Comparison of ENCODE assay signal across 22 cellular contexts in the genomic region with DNA sequence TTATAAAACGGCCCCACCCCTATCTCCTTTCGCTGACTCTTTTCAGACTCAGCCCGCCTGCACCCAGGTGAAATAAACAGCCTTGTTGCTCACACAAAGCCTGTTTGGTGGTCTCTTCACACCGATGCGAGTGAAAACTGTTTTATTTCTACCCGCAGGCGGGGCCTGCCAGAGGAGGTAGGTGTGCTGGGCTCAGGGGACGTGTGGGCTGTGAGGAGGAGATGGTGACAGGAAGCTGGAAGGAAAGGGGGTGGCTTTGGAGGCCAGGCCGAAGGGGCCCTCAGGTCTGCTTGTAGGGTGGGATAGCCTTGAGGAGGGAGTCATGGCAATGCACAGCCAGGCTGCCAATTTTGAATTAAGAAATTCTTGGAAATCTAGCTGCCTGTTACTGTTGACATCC. TPM values are rescaled to one million over a fixed set of nuclear protein-coding genes. Genes with fewer than 3 reads are reported as not detected.
DNase-seq lines count a peak whose midpoint lies in the region; ATAC-seq and TF ChIP-seq lines count a peak whose summit lies in the region.
"Had no signal": no experiment of that assay in that cellular context is flagged by ENCODE, and none has a peak within 500 bp of the region (broad histone marks: within the 10 kb centered on the region; RNA-seq: fewer than 3 reads in every experiment).

No MANE protein-coding gene starts in this region.

- H3K23ac ChIP-seq in neuronal stem cell (ENCODE audit: low read depth, low read length, poor library complexity) = no peak overlapping the region

- H3K4me3 Mint-ChIP-seq in endodermal cell = peak overlapping the region; percentile 31
- no peak overlapping the region for H3K4me3 Mint-ChIP-seq in activated CD4-positive, alpha-beta T cell treated with anti-CD3 and anti-CD28 coated beads, Interleukin-2, amount 10 ng/mL, durations not matched to agents 24 days and 14 days
- H3K4me3 Mint-ChIP-seq: B cell; CD4-positive, alpha-beta T cell had no signal

- 50% methylated on average over 9 of the region's 9 CpGs; no CpG with 5 or more reads in 1 of the 2 experiments for WGBS in endodermal cell (ENCODE audit: insufficient coverage in 1 of 2, insufficient read length in 1 of 2), 2 experiments
- WGBS in neuronal stem cell (ENCODE audit: extremely low coverage in 2 of 2, insufficient read length in 2 of 2, insufficient replicate concordance in 1 of 2), 2 donors = no CpG with 5 or more reads among the region's 9 CpGs

- peaks cover 11% of the 10 kb centered on the region for H3K4me1 ChIP-seq in endodermal cell (ENCODE audit: control insufficient read depth, insufficient read depth, low read length)
- peaks cover 9 to 11% of the 10 kb centered on the region in 2 donors for H3K4me1 ChIP-seq in neuronal stem cell (ENCODE audit: control insufficient read depth in 2 of 2, insufficient read depth in 1 of 2, low read depth in 1 of 2, low read length in 2 of 2)
- H3K4me1 ChIP-seq: Caco-2 had no signal

- no peak overlapping the region for H3K4ac ChIP-seq in neuronal stem cell (ENCODE audit: low read length)

- no peak overlapping the region for H2AK5ac ChIP-seq in neuronal stem cell (ENCODE audit: low read depth, low read length)

- H3K4me1 Mint-ChIP-seq in endodermal cell = peaks cover 26% of the 10 kb centered on the region
- H3K4me1 Mint-ChIP-seq in activated CD4-positive, alpha-beta T cell treated with anti-CD3 and anti-CD28 coated beads, Interleukin-2, amount 10 ng/mL, durations not matched to agents 24 days and 14 days = peaks cover 1% of the 10 kb centered on the region

- peak overlapping the region; percentile 31 for H3K18ac ChIP-seq in neuronal stem cell (ENCODE audit: low read length)

- H2BK5ac ChIP-seq in neuronal stem cell (ENCODE audit: low read length) = no peak overlapping the region

- DNase-seq in cardiac septum (ENCODE audit: low spot score) (peak; percentile 26), left cardiac atrium (no peak), endodermal cell (peak; percentile 79), neuronal stem cell (ENCODE audit: low spot score) (no peak), left colon (no peak), KBM-7 (no peak)
- no peak for DNase-seq in activated CD4-positive, alpha-beta T cell treated with anti-CD3 and anti-CD28 coated beads, Interleukin-2, amount 10 ng/mL, durations not matched to agents 24 days and 14 days
- DNase-seq: EL, IMR-90, Karpas-422, NCI-H1417 treated with DMSO at 0.1 percent for 48 hours, NCI-H187 treated with DMSO at 0.1 percent for 48 hours, NCI-H226, NCI-H524 treated with DMSO at 0.1 percent for 48 hours, SHP77 treated with DMSO at 0.1 percent for 48 hours had no signal

- peaks cover 3% of the 10 kb centered on the region for H3K27me3 Mint-ChIP-seq in endodermal cell (ENCODE audit: insufficient read depth)
- no peaks in the 10 kb centered on the region for H3K27me3 Mint-ChIP-seq in activated CD4-positive, alpha-beta T cell treated with anti-CD3 and anti-CD28 coated beads, Interleukin-2, amount 10 ng/mL, durations not matched to agents 24 days and 14 days
- H3K27me3 Mint-ChIP-seq: B cell; CD4-positive, alpha-beta T cell had no signal

- H2BK15ac ChIP-seq in neuronal stem cell (ENCODE audit: low read length) = no peak overlapping the region

- H2BK120ac ChIP-seq in neuronal stem cell (ENCODE audit: low read depth, low read length) = no peak overlapping the region

- no peak for ATAC-seq in left cardiac atrium
- no peak for ATAC-seq in left colon

- in situ Hi-C loops in KBM-7 (cut with MboI; ENCODE audit: low pct_unique_long_range_greater_than_20kb, low sequenced_read_pairs) = no loop called here

- no peak overlapping the region for H4K8ac ChIP-seq in neuronal stem cell (ENCODE audit: low read depth, low read length)

- no peak overlapping the region for H3K27ac ChIP-seq in endodermal cell (ENCODE audit: low read depth, low read length)
- H3K27ac ChIP-seq in neuronal stem cell (replicated peaks; ENCODE audit: low read length) = no peak overlapping the region

- no peak overlapping the region for H2BK12ac ChIP-seq in neuronal stem cell (ENCODE audit: low read length)

- peaks cover 52% of the 10 kb centered on the region for H3K9me3 Mint-ChIP-seq in endodermal cell
- H3K9me3 Mint-ChIP-seq in activated CD4-positive, alpha-beta T cell treated with anti-CD3 and anti-CD28 coated beads, Interleukin-2, amount 10 ng/mL, durations not matched to agents 24 days and 14 days = peaks cover 28% of the 10 kb centered on the region

- no peak overlapping the region for H3K4me2 ChIP-seq in neuronal stem cell (ENCODE audit: insufficient read depth, low read length, poor library complexity, severe bottlenecking)

- intact Hi-C loops in cardiac septum (cut with DNase I) = no loop called here
- intact Hi-C loops in left cardiac atrium (cut with DNase I) = no loop called here
- intact Hi-C loops in left colon (cut with DNase I, micrococcal nuclease) = no loop called here
- intact Hi-C loops in activated CD4-positive, alpha-beta T cell treated with anti-CD3 and anti-CD28 coated beads, Interleukin-2, amount 10 ng/mL, durations not matched to agents 24 days and 14 days (cut with micrococcal nuclease) = no loop called here

- H3K9ac ChIP-seq in endodermal cell (ENCODE audit: extremely low read depth, low read length, poor library complexity, severe bottlenecking) (peak overlapping the region; percentile 25), neuronal stem cell (ENCODE audit: low read depth, low read length, poor library complexity) (no peak overlapping the region)

- peaks cover 24% of the 10 kb centered on the region for H3K36me3 ChIP-seq in endodermal cell (ENCODE audit: control insufficient read depth, insufficient read depth, low read length)
- no peaks in the 10 kb centered on the region for H3K36me3 ChIP-seq in neuronal stem cell (replicated peaks in 1 of 2; ENCODE audit: control insufficient read depth in 2 of 2, insufficient read depth in 2 of 2, low read length in 2 of 2)

- no peak overlapping the region for H3K14ac ChIP-seq in neuronal stem cell (ENCODE audit: low read length)

- no peak for TF ChIP-seq CTCF in endodermal cell (conservative IDR thresholded peaks at IDR 0.05)

- peaks cover 49% of the 10 kb centered on the region for H3K36me3 Mint-ChIP-seq in endodermal cell (ENCODE audit: low read depth)
- peaks cover 45% of the 10 kb centered on the region for H3K36me3 Mint-ChIP-seq in activated CD4-positive, alpha-beta T cell treated with anti-CD3 and anti-CD28 coated beads, Interleukin-2, amount 10 ng/mL, durations not matched to agents 24 days and 14 days (ENCODE audit: low read depth)

- peaks cover 2% of the 10 kb centered on the region for H3K79me1 ChIP-seq in neuronal stem cell (ENCODE audit: low read depth, low read length)

- peak overlapping the region; percentile 95 for H3K27ac Mint-ChIP-seq in endodermal cell
- no peak overlapping the region for H3K27ac Mint-ChIP-seq in activated CD4-positive, alpha-beta T cell treated with anti-CD3 and anti-CD28 coated beads, Interleukin-2, amount 10 ng/mL, durations not matched to agents 24 days and 14 days
- H3K27ac Mint-ChIP-seq: B cell; CD4-positive, alpha-beta T cell had no signal

- peak overlapping the region; percentile 63 for H3K4me3 ChIP-seq in endodermal cell (ENCODE audit: low read length)
- H3K4me3 ChIP-seq in neuronal stem cell (ENCODE audit: low read length in 2 of 2) = no peak overlapping the region

- H3K27me3 ChIP-seq in endodermal cell (ENCODE audit: control insufficient read depth, insufficient read depth, low read length, poor library complexity, severe bottlenecking) = no peaks in the 10 kb centered on the region
- H3K27me3 ChIP-seq in neuronal stem cell (ENCODE audit: control insufficient read depth in 3 of 3, insufficient read depth in 3 of 3, low read depth in 1 of 3, low read length in 3 of 3) = no peaks in the 10 kb centered on the region

- no peak overlapping the region for H2AFZ ChIP-seq in neuronal stem cell (ENCODE audit: low read length)

- H3K9me3 ChIP-seq in endodermal cell (ENCODE audit: control insufficient read depth, low read length) (peaks cover 49% of the 10 kb centered on the region), neuronal stem cell (replicated peaks in 1 of 2; ENCODE audit: control insufficient read depth in 2 of 2, insufficient read depth in 1 of 2, low read depth in 1 of 2, low read length in 2 of 2) (peaks cover 3 to 20% of the 10 kb centered on the region in 2 donors)
- H3K9me3 ChIP-seq: Caco-2 had no signal

- H4K91ac ChIP-seq in neuronal stem cell (ENCODE audit: low read depth, low read length, poor library complexity) = no peak overlapping the region

RNA-seq across cellular contexts. Expression of gene KRTAP5-7, which starts 21.3 kb away (rescaled TPM):
- total RNA-seq in cardiac septum (not detected), left cardiac atrium (not detected), endodermal cell (not detected), left colon (under 1 TPM; 0.61 to 0.73 TPM)
- polyA plus RNA-seq in endodermal cell (2013, experiment 1 of 2) = not detected
- polyA plus RNA-seq in endodermal cell (2013, experiment 2 of 2) = not detected
- polyA plus RNA-seq in neuronal stem cell (2013, experiment 1 of 2) = 0.03 TPM
- not detected for polyA plus RNA-seq in neuronal stem cell (2013, experiment 2 of 2)
- not detected in 2 replicates for total RNA-seq in activated CD4-positive, alpha-beta T cell treated with anti-CD3 and anti-CD28 coated beads, Interleukin-2, amount 10 ng/mL, durations not matched to agents 24 days and 14 days
- total RNA-seq: A172; Caco-2; CD4-positive, alpha-beta T cell; H4; IMR-90; MCF 10A; RPMI7951 had no signal
- polyA plus RNA-seq: IMR-90 had no signal

RNA-seq across cellular contexts. Expression of gene KRTAP5-8, which starts 32.0 kb away (rescaled TPM):
- total RNA-seq in cardiac septum (not detected), left cardiac atrium (not detected), endodermal cell (not detected), left colon (under 1 TPM; 0.22 to 0.58 TPM)
- polyA plus RNA-seq in endodermal cell (2013, experiment 1 of 2) = not detected
- polyA plus RNA-seq in endodermal cell (2013, experiment 2 of 2) = not detected
- polyA plus RNA-seq in neuronal stem cell (2013, experiment 1 of 2) = not detected
- polyA plus RNA-seq in neuronal stem cell (2013, experiment 2 of 2) = 0.03 TPM
- total RNA-seq in activated CD4-positive, alpha-beta T cell treated with anti-CD3 and anti-CD28 coated beads, Interleukin-2, amount 10 ng/mL, durations not matched to agents 24 days and 14 days = not detected in 2 replicates
- total RNA-seq: A172; Caco-2; CD4-positive, alpha-beta T cell; H4; IMR-90; MCF 10A; RPMI7951 had no signal

RNA-seq across cellular contexts. Expression of gene KRTAP5-9, which starts 42.4 kb away (rescaled TPM):
- total RNA-seq in cardiac septum = not detected
- not detected for total RNA-seq in left cardiac atrium
- under 1 TPM in 1 of 2 donors, not detected in 1; 0.31 TPM for total RNA-seq in endodermal cell
- polyA plus RNA-seq in endodermal cell (2013, experiment 1 of 2) = 0.28 TPM
- polyA plus RNA-seq in endodermal cell (2013, experiment 2 of 2) = not detected
- polyA plus RNA-seq in neuronal stem cell (2013, experiment 1 of 2) = 0.06 TPM
- not detected for polyA plus RNA-seq in neuronal stem cell (2013, experiment 2 of 2)
- 1 to 10 TPM in 1 of 2 donors, under 1 TPM in 1; 0.61 to 1.2 TPM for total RNA-seq in left colon
- not detected in 2 replicates for total RNA-seq in activated CD4-positive, alpha-beta T cell treated with anti-CD3 and anti-CD28 coated beads, Interleukin-2, amount 10 ng/mL, durations not matched to agents 24 days and 14 days
- total RNA-seq: A172, Caco-2, H4, IMR-90, MCF 10A, RPMI7951 had no signal

RNA-seq across cellular contexts. Expression of gene NADSYN1, which starts 52.8 kb away (rescaled TPM):
- total RNA-seq in cardiac septum = 22.0 TPM
- total RNA-seq in left cardiac atrium = 10 to 100 TPM; 25.9 to 26.7 TPM
- 10 to 100 TPM; 51.9 to 61.6 TPM for total RNA-seq in endodermal cell
- polyA plus RNA-seq in endodermal cell (2013, experiment 1 of 2) = 38.2 TPM
- 35.9 TPM for polyA plus RNA-seq in endodermal cell (2013, experiment 2 of 2)
- polyA plus RNA-seq in neuronal stem cell (2013, experiment 1 of 2) = 16.3 TPM
- polyA plus RNA-seq in neuronal stem cell (2013, experiment 2 of 2) = 16.8 TPM
- total RNA-seq in left colon = 100 to 1,000 TPM; 140 to 165 TPM
- 101 and 109 TPM in 2 replicates for total RNA-seq in activated CD4-positive, alpha-beta T cell treated with anti-CD3 and anti-CD28 coated beads, Interleukin-2, amount 10 ng/mL, durations not matched to agents 24 days and 14 days

RNA-seq across cellular contexts. Expression of gene DHCR7, which starts 57.6 kb away (rescaled TPM):
- total RNA-seq in cardiac septum = 31.2 TPM
- 10 to 100 TPM; 53.8 to 63.3 TPM for total RNA-seq in left cardiac atrium
- 100 to 1,000 TPM in 1 of 2 donors, 10 to 100 TPM in 1; 87.7 to 130 TPM for total RNA-seq in endodermal cell
- polyA plus RNA-seq in endodermal cell (2013, experiment 1 of 2) = 148 TPM
- 147 TPM for polyA plus RNA-seq in endodermal cell (2013, experiment 2 of 2)
- 138 TPM for polyA plus RNA-seq in neuronal stem cell (2013, experiment 1 of 2)
- polyA plus RNA-seq in neuronal stem cell (2013, experiment 2 of 2) = 140 TPM
- total RNA-seq in left colon = 100 to 1,000 TPM in 1 of 2 donors, 10 to 100 TPM in 1; 56.5 to 126 TPM
- total RNA-seq in activated CD4-positive, alpha-beta T cell treated with anti-CD3 and anti-CD28 coated beads, Interleukin-2, amount 10 ng/mL, durations not matched to agents 24 days and 14 days = 112 and 116 TPM in 2 replicates

Comparison
In these comparisons a context has a peak if more than half of its experiments do, and no peak if none do; other contexts are left out.
1. DNase-seq: peak in cardiac septum (single experiment) and endodermal cell (single experiment); none in left cardiac atrium (single experiment), neuronal stem cell (single experiment), left colon (0 of 2), activated CD4-positive, alpha-beta T cell treated with anti-CD3 and anti-CD28 coated beads, Interleukin-2, amount 10 ng/mL, durations not matched to agents 24 days and 14 days (single experiment) and KBM-7 (single experiment).